In the genomic region with DNA sequence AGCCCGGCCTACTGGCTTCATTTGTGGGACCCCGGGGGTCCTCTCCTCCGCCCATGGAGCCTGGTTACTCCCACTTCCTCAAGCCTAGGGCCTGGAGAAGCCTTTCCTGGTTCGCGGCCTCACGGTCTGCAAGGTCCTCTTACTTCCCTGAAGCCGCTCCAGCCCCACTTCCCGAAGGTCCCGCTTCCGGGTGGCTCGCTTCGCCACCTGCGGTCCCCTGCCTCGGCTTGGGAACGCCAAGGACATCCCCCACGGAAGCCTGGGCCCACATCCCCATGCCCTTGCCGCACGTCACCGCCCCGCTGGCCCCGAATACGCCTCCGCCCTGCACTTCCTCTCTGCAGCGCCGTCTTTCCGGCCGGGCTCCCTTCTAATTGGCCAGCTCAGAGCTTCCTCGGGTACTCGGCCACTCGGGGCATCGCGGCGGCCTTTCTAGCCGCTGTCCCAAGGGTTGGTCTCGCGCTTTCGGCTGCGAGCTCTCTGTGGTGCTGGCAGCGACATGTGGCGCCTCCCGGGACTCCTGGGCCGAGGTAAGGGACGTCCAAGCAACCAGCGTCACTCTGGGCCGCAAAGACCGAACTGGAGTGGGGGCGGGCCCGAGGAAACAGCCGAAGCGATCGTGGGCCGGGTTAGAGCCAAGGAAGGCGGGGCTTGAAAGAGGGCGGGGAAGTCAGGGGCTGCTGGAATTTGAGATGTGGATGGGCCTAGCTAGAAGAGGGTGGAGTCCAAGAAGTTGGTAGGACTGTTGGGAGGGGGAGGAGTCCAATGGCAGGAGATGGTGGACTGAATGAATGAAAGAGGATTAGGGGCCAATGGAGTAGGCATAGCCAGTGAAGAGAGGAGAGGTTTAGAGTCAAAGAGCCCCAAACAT, we compare ENCODE assay signal across 8 cellular contexts. TPM values are rescaled to one million over a fixed set of nuclear protein-coding genes. Genes with fewer than 3 reads are reported as not detected.
DNase-seq lines count a peak whose midpoint lies in the region; ATAC-seq and TF ChIP-seq lines count a peak whose summit lies in the region.

Gene DELE1 (plus strand): TSS at position 429 of the 871 bp plus-strand sequence. CDS start 71 bp downstream, at position 500.

- H3K36me3 Mint-ChIP-seq in CD4-positive, alpha-beta T cell (ENCODE audit: low read depth), result peaks cover 48% of the 10 kb centered on the region

- intact Hi-C loops in CD4-positive, alpha-beta T cell (cut with DNase I, micrococcal nuclease), result loop anchor here (2.0 to 5.0 kb wide), 5 partner anchors 39 to 849 kb away; partner anchors contain the start of genes ARHGAP26 (in 1 of the 2) and RNF14 (in 1 of the 2)

- peak within 1 kb of the TSS; percentile 99 for H3K27ac Mint-ChIP-seq in CD4-positive, alpha-beta T cell

- peak within 1 kb of the TSS; percentile 96 for H3K4me3 Mint-ChIP-seq in CD4-positive, alpha-beta T cell

- no peak for TF ChIP-seq CTCF in CD4-positive, alpha-beta T cell (IDR thresholded peaks at IDR 0.05)
- TF ChIP-seq CTCF in lung (IDR thresholded peaks at IDR 0.05; ENCODE audit: control extremely low read depth, extremely low read depth), result no peak

- no peaks in the 10 kb centered on the region for H3K9me3 Mint-ChIP-seq in CD4-positive, alpha-beta T cell

- CTCF ChIA-PET in CD4-positive, alpha-beta T cell (lab: Charles Lee), result interaction anchor here (1.4 to 3.8 kb wide), 4 partner anchors 37 to 359 kb away, joined by 4 to 20 read pairs (median 12); partner anchors contain the start of gene RNF14

- H3K4me1 Mint-ChIP-seq in CD4-positive, alpha-beta T cell (ENCODE audit: low read depth), result peaks cover 45% of the 10 kb centered on the region

- H3K27me3 ChIP-seq in CD4-positive, alpha-beta T cell (ENCODE audit: control insufficient read depth, insufficient read depth, low read length), result no peaks in the 10 kb centered on the region
- no peaks in the 10 kb centered on the region for H3K27me3 ChIP-seq in lung (ENCODE audit: control insufficient read depth, insufficient read depth)

- H3K36me3 ChIP-seq in lung (ENCODE audit: control insufficient read depth in 2 of 2, insufficient read depth in 2 of 2, low read length in 2 of 2), result peaks cover 19 to 26% of the 10 kb centered on the region in 2 donors

- no peaks in the 10 kb centered on the region for H3K27me3 Mint-ChIP-seq in CD4-positive, alpha-beta T cell

- peaks cover 5 to 10% of the 10 kb centered on the region in 2 donors for H3K4me1 ChIP-seq in lung (ENCODE audit: control insufficient read depth in 2 of 2, insufficient read depth in 2 of 2, low read length in 2 of 2)

- POLR2A ChIA-PET in CD4-positive, alpha-beta T cell (lab: Charles Lee), result interaction anchor here (0.7 to 3.4 kb wide), 25 partner anchors 9 to 1522 kb away, joined by 3 to 48 read pairs (median 4); partner anchors contain the start of genes ANKHD1, FCHSD1, HDAC3 and PCDH1

- H3K4me3 ChIP-seq in lung, result peak within 1 kb of the TSS; percentile 55

- H3K9me3 ChIP-seq in CD4-positive, alpha-beta T cell (ENCODE audit: control insufficient read depth, low read length), result no peaks in the 10 kb centered on the region
- no peaks in the 10 kb centered on the region for H3K9me3 ChIP-seq in lung (ENCODE audit: control insufficient read depth in 2 of 2, insufficient read depth in 1 of 2, low read length in 1 of 2)

- DNase-seq in CD4-positive, alpha-beta T cell, result peak; percentile 82 to 92 (median 85)
- DNase-seq in NK-92 (lab: John Stamatoyannopoulos, UW; ENCODE audit: unreplicated experiment), result peak; percentile 41
- DNase-seq in activated CD8-positive, alpha-beta memory T cell treated with anti-CD3 and anti-CD28 coated beads for 1 hour (ENCODE audit: extremely low read depth in 1 of 2, low read depth in 1 of 2), result peak; percentile 68 to 91
- DNase-seq in effector CD4-positive, alpha-beta T cell, result peak; percentile 78
- peak; percentile 96 for DNase-seq in lung (ENCODE audit: low spot score)
- peak; percentile 79 to 96 (median 90) for DNase-seq in stimulated activated CD4-positive, alpha-beta T cell treated with anti-CD3 and anti-CD28 coated beads, TNF-alpha, amount 100 ng/mL, for 4 hours (ENCODE audit: low read depth in 3 of 3)

- peak within 1 kb of the TSS; percentile 94 for H3K27ac ChIP-seq in CD4-positive, alpha-beta T cell (ENCODE audit: low read depth, low read length)
- H3K27ac ChIP-seq in lung (ENCODE audit: low read depth in 1 of 2, low read length in 1 of 2), result peak within 1 kb of the TSS; percentile 91 to 98

- 0 to 1% methylated on average over 54 of the region's 54 CpGs for WGBS in lung, 2 donors

- peak; percentile 94 for ATAC-seq in CD4-positive, alpha-beta T cell (ENCODE audit: poor library complexity)
- ATAC-seq in GM19438 (IDR thresholded peaks at IDR 0.05; ENCODE audit: low read depth, unreplicated experiment) (peak; percentile 99), HG03575 (IDR thresholded peaks at IDR 0.05; ENCODE audit: extremely low read depth, insufficient number of reproducible peaks, low FRiP score, unreplicated experiment) (peak; percentile 82), lung (ENCODE audit: insufficient read depth, low FRiP score) (peak; percentile 99)

RNA-seq across cellular contexts. Expression of gene DELE1, which starts in this region (rescaled TPM):
- total RNA-seq in CD4-positive, alpha-beta T cell, result 10 to 100 TPM; 60.0 to 61.1 TPM
- 100 to 1,000 TPM in 1 of 2 donors, 10 to 100 TPM in 1; 89.1 to 141 TPM for total RNA-seq in lung
- 10 to 100 TPM; 46.3 to 49.3 TPM for polyA plus RNA-seq in lung

Comparison
In these comparisons a context has a peak if more than half of its experiments do, and no peak if none do; other contexts are left out.
1. Peak in every context shown above with its lines: DNase-seq, ATAC-seq, H3K4me3 ChIP-seq and H3K27ac ChIP-seq.
2. DNase-seq: peak in every context shown above with its lines; median percentile 96 in lung; 90 in stimulated activated CD4-positive, alpha-beta T cell treated with anti-CD3 and anti-CD28 coated beads, TNF-alpha, amount 100 ng/mL, for 4 hours; 85 in CD4-positive, alpha-beta T cell; 80 in activated CD8-positive, alpha-beta memory T cell treated with anti-CD3 and anti-CD28 coated beads for 1 hour; 78 in effector CD4-positive, alpha-beta T cell; 41 in NK-92.